In genomic region chr14:76710093-76711010, GRCh38 we compare ENCODE assay signal across 8 cellular contexts. TPM values are rescaled to one million over a fixed set of nuclear protein-coding genes. Genes with fewer than 3 reads are reported as not detected.
DNase-seq lines count a peak whose midpoint lies in the region; ATAC-seq and TF ChIP-seq lines count a peak whose summit lies in the region.

No MANE protein-coding gene starts in this region.

- no peak overlapping the region for H3K4me3 Mint-ChIP-seq in natural killer cell

- DNase-seq in stimulated activated CD4-positive, alpha-beta T cell treated with anti-CD3 and anti-CD28 coated beads, Interleukin-2, amount 100 ng/mL, for 24 hours = peak; percentile 14 to 30
- no peak for DNase-seq in stimulated activated CD4-positive, alpha-beta T cell treated with anti-CD3 and anti-CD28 coated beads, Interleukin-1b, Interleukin-23, amount 100 ng/mL, for 48 hours
- DNase-seq in NAMALWA (ENCODE audit: low spot score) = peak; percentile 61
- peak; percentile 1 for DNase-seq in SKM-1 (lab: John Stamatoyannopoulos, UW; ENCODE audit: unreplicated experiment)
- no peak for DNase-seq in natural killer cell

- ATAC-seq in esophagus mucosa = peak; percentile 46
- peak in 2 of 3 donors; percentile 38 to 62 for ATAC-seq in natural killer cell
- ATAC-seq in HG02852 (IDR thresholded peaks at IDR 0.05; ENCODE audit: unreplicated experiment) = no peak
- ATAC-seq in GM21786 (IDR thresholded peaks at IDR 0.05; ENCODE audit: unreplicated experiment) = no peak

- H3K36me3 Mint-ChIP-seq in natural killer cell = no peaks in the 10 kb centered on the region

- intact Hi-C loops in natural killer cell (cut with micrococcal nuclease) = loop anchor here (1.0 kb wide), 2 partner anchors 75 to 101 kb away; no protein-coding TSS in a partner anchor

- peaks cover under 1 to 7% of the 10 kb centered on the region in 2 donors for H3K27me3 Mint-ChIP-seq in natural killer cell (ENCODE audit: low read depth in 2 of 2)

- H3K4me1 Mint-ChIP-seq in natural killer cell = no peaks in the 10 kb centered on the region

- H3K27ac Mint-ChIP-seq in natural killer cell = no peak overlapping the region

- H3K9me3 Mint-ChIP-seq in natural killer cell = no peaks in the 10 kb centered on the region

- peak; percentile 80 for TF ChIP-seq CTCF in natural killer cell (IDR thresholded peaks at IDR 0.05)

RNA-seq across cellular contexts. Expression of gene VASH1, which starts 50.9 kb away (rescaled TPM):
- total RNA-seq in esophagus mucosa = 1.4 TPM
- 10 to 100 TPM in 2 of 3 donors, 1 to 10 TPM in 1; 9.5 to 15.0 (median 13.5) TPM for total RNA-seq in natural killer cell

Comparison
In these comparisons a context has a peak if more than half of its experiments do, and no peak if none do; other contexts are left out.
1. DNase-seq: peak in stimulated activated CD4-positive, alpha-beta T cell treated with anti-CD3 and anti-CD28 coated beads, Interleukin-2, amount 100 ng/mL, for 24 hours (2 of 2), NAMALWA (single experiment) and SKM-1 (single experiment); none in stimulated activated CD4-positive, alpha-beta T cell treated with anti-CD3 and anti-CD28 coated beads, Interleukin-1b, Interleukin-23, amount 100 ng/mL, for 48 hours (single experiment) and natural killer cell (single experiment).
2. ATAC-seq: peak in esophagus mucosa (single experiment) and natural killer cell (2 of 3); none in HG02852 (single experiment) and GM21786 (single experiment).